Comparison of ENCODE assay signal across 8 cellular contexts in the genomic region with DNA sequence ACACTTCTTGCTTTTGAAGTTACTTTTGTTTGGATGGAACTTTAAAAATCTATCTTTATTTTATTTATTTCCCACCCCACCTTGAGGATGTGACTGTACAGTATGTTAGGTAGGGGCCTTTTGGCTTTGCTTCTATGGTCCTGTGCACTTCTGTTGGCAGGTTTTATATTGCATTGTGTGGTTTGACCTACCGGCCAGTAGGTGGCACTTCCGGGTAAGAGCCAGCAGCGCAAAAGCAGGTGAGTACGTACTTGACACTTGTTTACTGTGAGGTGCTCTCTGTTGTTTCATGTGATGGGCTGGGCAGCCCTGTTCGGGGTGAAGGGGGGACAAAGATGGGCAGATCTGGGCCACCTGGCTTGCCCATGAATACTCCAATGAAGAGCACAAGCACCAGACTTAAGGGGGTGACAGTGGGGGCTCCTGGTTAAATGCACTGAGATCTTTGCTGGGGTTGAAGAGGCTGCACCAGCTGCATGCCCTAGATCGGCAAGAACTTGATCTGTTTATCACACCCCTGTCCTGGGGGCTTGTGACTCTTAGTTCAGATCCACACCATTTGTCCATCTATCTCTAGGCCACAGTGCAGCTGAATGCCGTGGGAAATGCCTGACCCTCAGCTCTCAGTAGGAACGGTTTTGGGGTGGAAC.
DNase-seq lines count a peak whose midpoint lies in the region; ATAC-seq and TF ChIP-seq lines count a peak whose summit lies in the region.

No MANE protein-coding gene starts in this region.

- H3K27me3 ChIP-seq in kidney epithelial cell (ENCODE audit: control insufficient read depth, insufficient read depth, low read length): no peaks in the 10 kb centered on the region
- no peaks in the 10 kb centered on the region for H3K27me3 ChIP-seq in CD8-positive, alpha-beta T cell (ENCODE audit: insufficient read depth, low read length)

- no peak overlapping the region for H3K27ac Mint-ChIP-seq in T-cell
- H3K27ac Mint-ChIP-seq in CD8-positive, alpha-beta T cell: no peak overlapping the region

- CTCF ChIA-PET in T-cell (lab: Charles Lee): no interaction called here
- CTCF ChIA-PET in CD8-positive, alpha-beta T cell (lab: Charles Lee): interaction anchor here (1.0 kb wide), 1 partner anchor 21 kb away, joined by 3 read pairs; no protein-coding TSS in a partner anchor

- POLR2A ChIA-PET in T-cell (lab: Charles Lee): no interaction called here
- POLR2A ChIA-PET in CD8-positive, alpha-beta T cell (lab: Charles Lee): no interaction called here

- no peaks in the 10 kb centered on the region for H3K4me1 Mint-ChIP-seq in T-cell
- H3K4me1 Mint-ChIP-seq in CD8-positive, alpha-beta T cell (ENCODE audit: low read depth): no peaks in the 10 kb centered on the region

- intact Hi-C loops in CD8-positive, alpha-beta T cell (cut with DNase I, micrococcal nuclease): no loop called here

- no peak overlapping the region for H3K27ac ChIP-seq in CD8-positive, alpha-beta T cell (ENCODE audit: low read depth, low read length)

- H3K27me3 Mint-ChIP-seq in T-cell: no peaks in the 10 kb centered on the region
- H3K27me3 Mint-ChIP-seq in CD8-positive, alpha-beta T cell (ENCODE audit: low read depth): no peaks in the 10 kb centered on the region

- no peak overlapping the region for H3K4me3 Mint-ChIP-seq in T-cell
- no peak overlapping the region for H3K4me3 Mint-ChIP-seq in CD8-positive, alpha-beta T cell

- H3K36me3 ChIP-seq in kidney epithelial cell (ENCODE audit: control insufficient read depth, insufficient read depth, low read length): no peaks in the 10 kb centered on the region
- no peaks in the 10 kb centered on the region for H3K36me3 ChIP-seq in CD8-positive, alpha-beta T cell (ENCODE audit: insufficient read depth, low read length)

- no peaks in the 10 kb centered on the region for H3K36me3 Mint-ChIP-seq in T-cell
- H3K36me3 Mint-ChIP-seq in CD8-positive, alpha-beta T cell: no peaks in the 10 kb centered on the region

- peak; percentile 99 for ATAC-seq in GM19397 (IDR thresholded peaks at IDR 0.05; ENCODE audit: unreplicated experiment)
- peak; percentile 98 for ATAC-seq in HG03342 (IDR thresholded peaks at IDR 0.05; ENCODE audit: unreplicated experiment)
- no peak for ATAC-seq in T-cell (replicated peaks in 1 of 4)
- no peak for ATAC-seq in CD8-positive, alpha-beta T cell

- DNase-seq in COR-L47 (lab: John Stamatoyannopoulos, UW) (peak; percentile 25), SHP77 (lab: John Stamatoyannopoulos, UW) (peak; percentile 45 to 63), kidney epithelial cell (ENCODE audit: low read depth) (no peak), NCI-H187 treated with DMSO at 0.1 percent for 48 hours (lab: John Stamatoyannopoulos, UW) (no peak), T-cell (no peak)
- DNase-seq in CD8-positive, alpha-beta T cell: no peak

- peak; percentile 69 for TF ChIP-seq CTCF in kidney epithelial cell (IDR thresholded peaks at IDR 0.05; ENCODE audit: insufficient read depth, low read length, poor library complexity, severe bottlenecking)
- TF ChIP-seq CTCF in CD8-positive, alpha-beta T cell (IDR thresholded peaks at IDR 0.05): no peak

- peaks cover 31 to 35% (median 31%) of the 10 kb centered on the region in 3 donors for H3K9me3 Mint-ChIP-seq in T-cell
- H3K9me3 Mint-ChIP-seq in CD8-positive, alpha-beta T cell: peaks cover 37% of the 10 kb centered on the region

- no peak overlapping the region for H3K4me3 ChIP-seq in kidney epithelial cell (ENCODE audit: low read depth, low read length)
- H3K4me3 ChIP-seq in CD8-positive, alpha-beta T cell (ENCODE audit: low read depth, low read length): no peak overlapping the region

- no peaks in the 10 kb centered on the region for H3K4me1 ChIP-seq in CD8-positive, alpha-beta T cell (ENCODE audit: insufficient read depth, low read length)

- H3K9me3 ChIP-seq in CD8-positive, alpha-beta T cell (ENCODE audit: low read length): no peaks in the 10 kb centered on the region

Comparison
In these comparisons a context has a peak if more than half of its experiments do, and no peak if none do; other contexts are left out.
1. DNase-seq: peak in COR-L47 (single experiment) and SHP77 (2 of 2); none in kidney epithelial cell (single experiment), NCI-H187 treated with DMSO at 0.1 percent for 48 hours (single experiment), T-cell (0 of 34) and CD8-positive, alpha-beta T cell (0 of 7).
2. ATAC-seq: peak in GM19397 (single experiment) and HG03342 (single experiment); none in T-cell (0 of 4) and CD8-positive, alpha-beta T cell (single experiment).